In the genomic region with DNA sequence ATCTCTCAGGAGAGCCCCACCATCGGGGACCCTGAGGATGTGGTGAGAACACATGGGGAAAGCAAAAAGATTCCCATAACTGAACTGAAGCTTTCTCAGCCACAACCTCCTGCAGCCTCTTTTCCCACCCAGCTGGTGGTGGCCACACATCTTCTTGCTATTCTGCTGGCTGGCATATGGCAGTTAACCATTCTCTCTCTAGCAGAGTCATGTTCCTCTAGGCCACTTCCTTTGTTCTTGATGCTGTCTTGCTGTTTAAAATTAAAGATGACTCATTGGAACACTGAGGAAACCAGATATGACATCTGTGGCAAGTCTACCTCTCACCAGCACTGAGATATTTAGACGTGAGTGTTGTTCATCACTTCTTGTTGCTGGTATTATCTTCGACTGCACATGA, we compare ENCODE assay signal across 1 cellular context.
TF ChIP-seq lines count a peak whose summit lies in the region.

No MANE protein-coding gene starts in this region.

TF ChIP-seq in SK-N-SH, 30 proteins besides CTCF, POLR2A, EP300 and RAD21 (continued from another document):
- TF ChIP-seq YY1 (IDR thresholded peaks at IDR 0.05; ENCODE audit: low read depth) = no peak
- TF ChIP-seq USF1 (IDR thresholded peaks at IDR 0.05; ENCODE audit: borderline replicate concordance, low read depth) = no peak
- TF ChIP-seq SIN3A (IDR thresholded peaks at IDR 0.05; ENCODE audit: borderline replicate concordance, low read depth, low read length) = no peak
- TF ChIP-seq RFX5 (IDR thresholded peaks at IDR 0.05; ENCODE audit: low read length) = no peak
- TF ChIP-seq TCF12 (IDR thresholded peaks at IDR 0.05) = no peak
- TF ChIP-seq GATA2 (CRISPR knock-in tag; IDR thresholded peaks at IDR 0.05) = no peak
- TF ChIP-seq MXI1 (IDR thresholded peaks at IDR 0.05; ENCODE audit: low read depth, low read length) = no peak
